In the genomic region with DNA sequence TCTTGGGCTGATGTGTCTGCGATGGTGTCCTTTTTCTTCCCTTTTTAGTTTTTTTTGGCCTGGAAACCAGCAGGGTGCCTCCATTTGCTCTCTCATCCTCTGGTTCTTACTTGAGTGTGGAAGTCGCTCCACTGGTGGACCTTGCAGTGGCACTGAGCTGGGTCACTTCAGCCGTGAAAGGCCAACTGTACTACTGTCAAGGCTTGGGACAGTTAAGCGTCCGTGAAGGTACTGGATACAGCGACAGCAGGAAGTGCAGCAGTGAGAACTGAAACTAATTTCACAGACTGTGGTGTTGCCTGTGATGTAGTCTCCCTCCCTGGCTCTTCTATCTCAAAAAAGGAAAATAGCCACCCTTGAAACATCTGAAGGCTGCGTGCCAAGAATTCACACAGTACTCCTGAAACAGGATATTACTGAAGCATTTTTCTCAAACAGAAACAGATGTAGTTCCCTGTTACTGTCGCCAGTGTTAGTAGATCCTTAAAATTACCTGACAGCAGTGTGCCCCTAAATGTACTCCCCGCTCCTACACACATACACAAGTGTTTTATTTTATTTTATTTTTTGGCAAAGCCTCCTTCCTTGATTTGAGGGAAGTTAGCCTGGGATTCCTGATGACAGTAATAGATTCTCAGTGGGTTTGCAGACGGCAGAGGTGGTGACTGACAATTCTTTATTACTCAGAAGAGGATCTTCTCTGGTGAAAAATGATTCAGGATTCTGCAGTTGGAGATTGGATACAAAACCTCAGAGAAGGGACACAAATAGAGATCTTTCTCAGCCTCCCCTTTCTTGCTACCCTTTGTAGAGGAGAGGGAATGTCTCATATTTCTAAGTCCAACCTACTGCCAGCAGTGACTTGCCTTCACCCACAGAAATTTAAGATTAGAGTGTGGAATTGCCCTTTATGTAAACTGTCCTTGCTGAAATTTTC, we compare ENCODE assay signal across 8 cellular contexts. TPM values are rescaled to one million over a fixed set of nuclear protein-coding genes. Genes with fewer than 3 reads are reported as not detected.
DNase-seq lines count a peak whose midpoint lies in the region; ATAC-seq lines count a peak whose summit lies in the region.

No MANE protein-coding gene starts in this region.

- no peak for DNase-seq in Right ventricle myocardium inferior (ENCODE audit: missing footprints)
- DNase-seq in cardiac septum (ENCODE audit: low spot score), result no peak
- peak; percentile 29 for DNase-seq in NCI-H2081 treated with DMSO at 0.1 percent for 48 hours (lab: John Stamatoyannopoulos, UW)
- peak; percentile 76 for DNase-seq in activated effector memory CD4-positive, alpha-beta T cell treated with anti-CD3 and anti-CD28 coated beads, Interleukin-2, amount 50 U/mL, for 16 hours
- peak; percentile 45 for DNase-seq in glomerular endothelial cell (ENCODE audit: extremely low read depth, low read depth, low spot score)
- no peak for DNase-seq in HPDE6-E6E7 (ENCODE audit: extremely low spot score)

- H3K27me3 ChIP-seq in rectal smooth muscle tissue (ENCODE audit: control insufficient read depth, insufficient read depth, low read length), result no peaks in the 10 kb centered on the region

- peak overlapping the region; percentile 77 for H3K27ac ChIP-seq in rectal smooth muscle tissue (ENCODE audit: low read depth, low read length)

- ATAC-seq in Right ventricle myocardium inferior, result peak; percentile 26
- ATAC-seq in HG02763 (IDR thresholded peaks at IDR 0.05; ENCODE audit: unreplicated experiment), result peak; percentile 40

- peak overlapping the region; percentile 47 for H3K9ac ChIP-seq in rectal smooth muscle tissue (ENCODE audit: low read length)

- peak overlapping the region; percentile 5 for H3K4me3 ChIP-seq in rectal smooth muscle tissue (ENCODE audit: low read length)

- H3K36me3 ChIP-seq in rectal smooth muscle tissue (ENCODE audit: control insufficient read depth, insufficient read depth, low read length), result no peaks in the 10 kb centered on the region

- H3K4me1 ChIP-seq in rectal smooth muscle tissue (ENCODE audit: control insufficient read depth, insufficient read depth, low read length), result peaks cover 43% of the 10 kb centered on the region

- intact Hi-C loops in Right ventricle myocardium inferior (cut with DNase I), result no loop called here
- intact Hi-C loops in cardiac septum (cut with DNase I), result loop anchor here (5.0 kb wide), 1 partner anchor 42 kb away; no protein-coding TSS in a partner anchor

RNA-seq across cellular contexts. Expression of a gene that starts 4.3 kb away (rescaled TPM):
- total RNA-seq in Right ventricle myocardium inferior (22.4 TPM), cardiac septum (26.9 TPM), glomerular endothelial cell (27.3 and 54.1 TPM in 2 replicates)

RNA-seq across cellular contexts. Expression of a gene that starts 41.1 kb away (rescaled TPM):
- total RNA-seq in Right ventricle myocardium inferior, result not detected
- not detected for total RNA-seq in cardiac septum
- total RNA-seq in glomerular endothelial cell, result not detected in 2 replicates

Comparison
In these comparisons a context has a peak if more than half of its experiments do, and no peak if none do; other contexts are left out.
1. DNase-seq: peak in NCI-H2081 treated with DMSO at 0.1 percent for 48 hours (single experiment), activated effector memory CD4-positive, alpha-beta T cell treated with anti-CD3 and anti-CD28 coated beads, Interleukin-2, amount 50 U/mL, for 16 hours (single experiment) and glomerular endothelial cell (single experiment); none in Right ventricle myocardium inferior (single experiment), cardiac septum (single experiment) and HPDE6-E6E7 (single experiment).